ENCODE assay signal across 13 cellular contexts in the genomic region with DNA sequence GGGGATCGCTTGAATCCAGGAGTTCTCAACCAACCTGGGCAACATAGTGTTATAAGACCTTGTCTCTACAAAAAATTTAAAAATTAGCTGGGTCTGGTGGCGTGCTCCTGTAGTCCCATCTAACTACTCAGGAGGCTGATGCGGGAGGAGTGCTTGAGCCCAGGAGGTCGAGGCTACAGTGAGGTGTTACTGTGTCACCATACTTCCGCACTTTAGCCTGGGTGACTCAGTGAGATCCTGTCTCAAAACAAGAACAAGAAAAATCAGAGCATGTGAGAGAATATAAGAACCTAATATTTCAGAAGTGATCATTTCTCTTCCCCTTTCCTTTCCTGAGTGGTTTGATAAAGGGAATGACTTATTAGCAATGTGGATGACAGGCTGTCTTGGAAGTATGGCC. TPM values are rescaled to one million over a fixed set of nuclear protein-coding genes. Genes with fewer than 3 reads are reported as not detected.
DNase-seq lines count a peak whose midpoint lies in the region; ATAC-seq and TF ChIP-seq lines count a peak whose summit lies in the region.
"Had no signal": no experiment of that assay in that cellular context is flagged by ENCODE, and none has a peak within 500 bp of the region (broad histone marks: within the 10 kb centered on the region; RNA-seq: fewer than 3 reads in every experiment).

No MANE protein-coding gene starts in this region.

- CTCF ChIA-PET in activated naive CD4-positive, alpha-beta T cell treated with anti-CD3 and anti-CD28 coated beads for 36 hours (lab: Charles Lee), result no interaction called here
- CTCF ChIA-PET in PC-3 (lab: Charles Lee), result no interaction called here

- H3K9ac ChIP-seq in PC-3 (ENCODE audit: low read length), result no peak overlapping the region

- H3K4me3 ChIP-seq in PC-3 (ENCODE audit: low read length) (no peak overlapping the region), ovary (no peak overlapping the region)
- H3K4me3 ChIP-seq: spleen had no signal

- no peak overlapping the region for H3K4me2 ChIP-seq in PC-3 (ENCODE audit: low read length)

- no peaks in the 10 kb centered on the region for H3K27me3 ChIP-seq in PC-3 (ENCODE audit: low read length)
- H3K27me3 ChIP-seq in ovary, result no peaks in the 10 kb centered on the region
- H3K27me3 ChIP-seq: spleen had no signal

- TF ChIP-seq CTCF in PC-3 (conservative IDR thresholded peaks at IDR 0.05; ENCODE audit: low read depth, low read length) (no peak), ovary (IDR thresholded peaks at IDR 0.05) (no peak), type B pancreatic cell (conservative IDR thresholded peaks at IDR 0.05) (no peak)

- no peak overlapping the region for H2AFZ ChIP-seq in PC-3 (ENCODE audit: low read length)

- no peak for TF ChIP-seq EP300 in ovary (IDR thresholded peaks at IDR 0.05)

- ATAC-seq in PC-3 (peak; percentile 45), HG03432 (IDR thresholded peaks at IDR 0.05; ENCODE audit: unreplicated experiment) (no peak)
- peak; percentile 81 for ATAC-seq in stimulated activated naive CD8-positive, alpha-beta T cell treated with anti-CD3 and anti-CD28 coated beads, Interleukin-15, Interleukin-2, amounts not matched to agents 100 U/mL and 50 U/mL, for 24 hours
- ATAC-seq: left ventricle myocardium superior had no signal

- WGBS in ovary, 3 donors, result 89 to 92% (median 91%) methylated on average over 5 of the region's 5 CpGs

- H3K27ac ChIP-seq in PC-3 (ENCODE audit: low read length) (no peak overlapping the region), ovary (no peak overlapping the region)

- H3K27ac Mint-ChIP-seq in activated naive CD4-positive, alpha-beta T cell treated with anti-CD3 and anti-CD28 coated beads for 36 hours, result peak overlapping the region; percentile 17
- no peak overlapping the region for H3K27ac Mint-ChIP-seq in type B pancreatic cell
- H3K27ac Mint-ChIP-seq: T-cell had no signal

- intact Hi-C loops in activated naive CD4-positive, alpha-beta T cell treated with anti-CD3 and anti-CD28 coated beads for 36 hours (cut with micrococcal nuclease), result no loop called here
- intact Hi-C loops in PC-3 (cut with micrococcal nuclease) (no loop called here), ovary (cut with DNase I) (no loop called here)

- DNase-seq in activated naive CD4-positive, alpha-beta T cell treated with anti-CD3 and anti-CD28 coated beads for 36 hours, result peak; percentile 62
- no peak for DNase-seq in activated naive CD4-positive, alpha-beta T cell treated with anti-CD3 and anti-CD28 coated beads, Interleukin-2, amount 50 U/mL, for 16 hours
- DNase-seq in PC-3 (peak; percentile 40), dermis blood vessel endothelial cell (peak; percentile 62), ovary (no peak), type B pancreatic cell (ENCODE audit: extremely low spot score, unreplicated experiment) (no peak)
- DNase-seq in stimulated activated naive CD8-positive, alpha-beta T cell treated with anti-CD3 and anti-CD28 coated beads, Interleukin-15, Interleukin-2, amounts not matched to agents 100 U/mL and 50 U/mL, for 24 hours, result no peak
- DNase-seq: aorta, left ventricle myocardium superior, spleen had no signal

- H3K4me1 ChIP-seq in PC-3 (ENCODE audit: insufficient read depth, low read length), result peaks cover 7% of the 10 kb centered on the region; the same call in 1 of the 2 replicates
- no peaks in the 10 kb centered on the region for H3K4me1 ChIP-seq in ovary (ENCODE audit: insufficient read depth)

- H3K36me3 ChIP-seq in PC-3 (ENCODE audit: low read depth, low read length) (no peaks in the 10 kb centered on the region), ovary (no peaks in the 10 kb centered on the region)
- H3K36me3 ChIP-seq: spleen had no signal

- H3K4me3 Mint-ChIP-seq in activated naive CD4-positive, alpha-beta T cell treated with anti-CD3 and anti-CD28 coated beads for 36 hours, result no peak overlapping the region
- no peak overlapping the region for H3K4me3 Mint-ChIP-seq in type B pancreatic cell
- H3K4me3 Mint-ChIP-seq: neural crest cell had no signal

- H3F3A ChIP-seq in PC-3 (ENCODE audit: low read length, unreplicated experiment), result no peaks in the 10 kb centered on the region

- TF ChIP-seq POLR2A in ovary (IDR thresholded peaks at IDR 0.05), result no peak

- H4K20me1 ChIP-seq in PC-3 (ENCODE audit: low read length), result peaks cover 16% of the 10 kb centered on the region; the same call in 1 of the 2 replicates

- POLR2A ChIA-PET in PC-3 (lab: Charles Lee; ENCODE audit: unreplicated experiment), result no interaction called here

- no TSS peak for BruUV-seq in PC-3 (replicated peaks; lab: Mats Ljungman, UMichigan)

- peaks cover 98% of the 10 kb centered on the region for H3K79me2 ChIP-seq in PC-3 (ENCODE audit: low read length)

- H3K4me1 Mint-ChIP-seq in activated naive CD4-positive, alpha-beta T cell treated with anti-CD3 and anti-CD28 coated beads for 36 hours (ENCODE audit: low read depth), result peaks cover 92% of the 10 kb centered on the region
- peaks cover 29% of the 10 kb centered on the region for H3K4me1 Mint-ChIP-seq in type B pancreatic cell (ENCODE audit: unreplicated experiment)

- peaks cover 11% of the 10 kb centered on the region for H3K9me3 Mint-ChIP-seq in activated naive CD4-positive, alpha-beta T cell treated with anti-CD3 and anti-CD28 coated beads for 36 hours
- H3K9me3 Mint-ChIP-seq in type B pancreatic cell, result peaks cover 6% of the 10 kb centered on the region
- H3K9me3 Mint-ChIP-seq: neural crest cell, T-cell had no signal

- H3K9me3 ChIP-seq in PC-3 (ENCODE audit: low read length) (no peaks in the 10 kb centered on the region), ovary (no peaks in the 10 kb centered on the region)

- H3K9me2 ChIP-seq in PC-3 (replicated peaks; ENCODE audit: low read length), result no peaks in the 10 kb centered on the region

- no peaks in the 10 kb centered on the region for H3K27me3 Mint-ChIP-seq in activated naive CD4-positive, alpha-beta T cell treated with anti-CD3 and anti-CD28 coated beads for 36 hours (ENCODE audit: low read depth)
- no peaks in the 10 kb centered on the region for H3K27me3 Mint-ChIP-seq in type B pancreatic cell
- H3K27me3 Mint-ChIP-seq: T-cell had no signal

- H3K36me3 Mint-ChIP-seq in activated naive CD4-positive, alpha-beta T cell treated with anti-CD3 and anti-CD28 coated beads for 36 hours (ENCODE audit: low read depth), result peaks cover 40% of the 10 kb centered on the region
- peaks cover 15% of the 10 kb centered on the region for H3K36me3 Mint-ChIP-seq in type B pancreatic cell

RNA-seq across cellular contexts. Expression of a gene that starts 9.5 kb away (rescaled TPM):
- 10 to 100 TPM; 74.4 to 76.8 TPM for total RNA-seq in activated naive CD4-positive, alpha-beta T cell treated with anti-CD3 and anti-CD28 coated beads for 36 hours
- 19.4 and 35.0 TPM in 2 replicates for total RNA-seq in PC-3 (2014; rRNA removed)
- total RNA-seq in dermis blood vessel endothelial cell, result 27.6 and 30.3 TPM in 2 replicates
- total RNA-seq in ovary, result 10 to 100 TPM in 5 of 7 donors, 1 to 10 TPM in 2; 6.3 to 17.0 (median 15.5) TPM
- polyA plus RNA-seq in ovary, result 1 to 10 TPM; 2.9 to 7.1 TPM
- 19.2 and 24.0 TPM in 2 replicates for total RNA-seq in type B pancreatic cell (ENCODE audit: low replicate concordance)

Comparison
In these comparisons a context has a peak if more than half of its experiments do, and no peak if none do; other contexts are left out.
1. DNase-seq: peak in activated naive CD4-positive, alpha-beta T cell treated with anti-CD3 and anti-CD28 coated beads for 36 hours (single experiment), PC-3 (single experiment) and dermis blood vessel endothelial cell (single experiment); none in activated naive CD4-positive, alpha-beta T cell treated with anti-CD3 and anti-CD28 coated beads, Interleukin-2, amount 50 U/mL, for 16 hours (single experiment), stimulated activated naive CD8-positive, alpha-beta T cell treated with anti-CD3 and anti-CD28 coated beads, Interleukin-15, Interleukin-2, amounts not matched to agents 100 U/mL and 50 U/mL, for 24 hours (single experiment), ovary (0 of 5) and type B pancreatic cell (single experiment).